14 cellular contexts compared by ENCODE assay signal in the genomic region with DNA sequence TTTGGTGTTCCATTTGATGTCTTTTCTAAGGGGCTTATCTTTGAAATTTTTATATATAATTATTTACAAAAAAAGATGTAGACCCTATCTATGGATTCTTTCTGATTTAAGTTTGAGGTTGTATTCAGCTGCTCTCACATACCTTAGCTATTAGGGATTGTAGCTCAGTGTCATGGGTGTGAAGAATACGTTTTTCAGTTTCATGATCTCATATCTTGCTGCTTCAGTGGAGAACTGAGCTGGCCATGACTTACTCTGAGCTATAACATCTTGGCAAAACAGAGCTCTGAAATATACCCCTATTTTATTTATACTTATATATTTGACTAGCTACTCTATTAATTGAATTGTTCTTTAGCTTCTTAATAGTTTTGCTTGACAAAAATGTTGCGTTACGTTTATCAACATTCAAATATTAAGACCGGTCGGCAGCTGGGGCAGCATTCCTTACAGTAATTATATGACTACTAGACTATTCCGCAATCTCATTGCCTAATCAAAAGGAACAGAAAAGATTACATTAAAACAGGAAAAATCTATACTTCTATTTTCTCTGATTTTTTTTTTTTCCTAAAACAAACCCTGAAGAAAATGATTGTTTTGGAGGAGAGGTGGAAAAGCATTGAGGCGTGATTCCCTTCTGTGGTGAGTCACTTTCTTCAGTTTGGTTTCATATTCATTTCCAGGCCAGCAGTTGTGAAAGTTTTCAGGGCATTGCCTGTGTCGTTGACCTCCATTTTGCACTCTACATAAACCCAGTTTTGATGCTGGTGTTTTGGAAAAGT. TPM values are rescaled to one million over a fixed set of nuclear protein-coding genes. Genes with fewer than 3 reads are reported as not detected.
DNase-seq lines count a peak whose midpoint lies in the region; ATAC-seq, FAIRE-seq and TF ChIP-seq lines count a peak whose summit lies in the region.
"Had no signal": no experiment of that assay in that cellular context is flagged by ENCODE, and none has a peak within 500 bp of the region (broad histone marks: within the 10 kb centered on the region; RNA-seq: fewer than 3 reads in every experiment).

No MANE protein-coding gene starts in this region.

- ATAC-seq in GM21447 (IDR thresholded peaks at IDR 0.05; ENCODE audit: unreplicated experiment) (no peak), natural killer cell (no peak)
- no peak for ATAC-seq in activated CD8-positive, alpha-beta T cell treated with anti-CD3 and anti-CD28 coated beads for 36 hours
- ATAC-seq: activated CD8-positive, alpha-beta memory T cell treated with anti-CD3 and anti-CD28 coated beads, Interleukin-2, amount 10 ng/mL, durations not matched to agents 7 days and 5 days had no signal

- H3K4me3 ChIP-seq in fibroblast of villous mesenchyme (ENCODE audit: low read depth, low read length): no peak overlapping the region
- H3K4me3 ChIP-seq: left ventricle myocardium inferior, ovary, tibial nerve had no signal

- no peak for TF ChIP-seq CTCF in fibroblast of villous mesenchyme (IDR thresholded peaks at IDR 0.05; ENCODE audit: insufficient read depth, low read depth, low read length)
- TF ChIP-seq CTCF in activated CD8-positive, alpha-beta T cell treated with anti-CD3 and anti-CD28 coated beads for 36 hours (IDR thresholded peaks at IDR 0.05): no peak
- no peak for TF ChIP-seq CTCF in natural killer cell (IDR thresholded peaks at IDR 0.05)

- H3K9me3 Mint-ChIP-seq in activated CD8-positive, alpha-beta T cell treated with anti-CD3 and anti-CD28 coated beads for 36 hours: no peaks in the 10 kb centered on the region
- H3K9me3 Mint-ChIP-seq in natural killer cell: no peaks in the 10 kb centered on the region

- CTCF ChIA-PET in activated CD8-positive, alpha-beta T cell treated with anti-CD3 and anti-CD28 coated beads for 36 hours (lab: Charles Lee): interaction anchor here (0.7 to 0.9 kb wide), 3 partner anchors 10 to 59 kb away, joined by 3 read pairs; no protein-coding TSS in a partner anchor

- H3K4me3 Mint-ChIP-seq in activated CD8-positive, alpha-beta T cell treated with anti-CD3 and anti-CD28 coated beads for 36 hours: no peak overlapping the region
- H3K4me3 Mint-ChIP-seq in natural killer cell: no peak overlapping the region
- H3K4me3 Mint-ChIP-seq: activated CD8-positive, alpha-beta memory T cell treated with anti-CD3 and anti-CD28 coated beads, Interleukin-2, amount 10 ng/mL, durations not matched to agents 7 days and 5 days had no signal

- peak; percentile 82 for FAIRE-seq in GM18507 (lab: Jason Lieb, UNC)

- intact Hi-C loops in activated CD8-positive, alpha-beta T cell treated with anti-CD3 and anti-CD28 coated beads for 36 hours (cut with micrococcal nuclease): no loop called here
- intact Hi-C loops in natural killer cell (cut with micrococcal nuclease): no loop called here

- POLR2A ChIA-PET in activated CD8-positive, alpha-beta T cell treated with anti-CD3 and anti-CD28 coated beads for 36 hours (lab: Charles Lee): no interaction called here

- in situ Hi-C loops in ACHN (cut with HindIII; ENCODE audit: low pct_ligation_motif_present, low pct_unique_long_range_greater_than_20kb, low sequenced_read_pairs): no loop called here

- DNase-seq in ACHN: peak; percentile 92
- peak; percentile 17 for DNase-seq in GM18507 (ENCODE audit: extremely low spot score, insufficient read length, low read depth)
- DNase-seq in RKO (ENCODE audit: low spot score): peak; percentile 2
- DNase-seq in fibroblast of villous mesenchyme (ENCODE audit: low read depth): peak; percentile 24
- DNase-seq in stimulated activated CD4-positive, alpha-beta T cell treated with anti-CD3 and anti-CD28 coated beads, Interleukin-4, amount 100 ng/mL, for 24 hours: no peak
- DNase-seq in activated CD8-positive, alpha-beta T cell treated with anti-CD3 and anti-CD28 coated beads for 36 hours: no peak
- DNase-seq in natural killer cell: no peak
- DNase-seq: activated CD8-positive, alpha-beta memory T cell treated with anti-CD3 and anti-CD28 coated beads, Interleukin-2, amount 10 ng/mL, durations not matched to agents 7 days and 5 days; anterior cingulate cortex; left ventricle myocardium inferior; NCI-H446 treated with DMSO at 0.1 percent for 48 hours had no signal

- H3K27me3 Mint-ChIP-seq in activated CD8-positive, alpha-beta T cell treated with anti-CD3 and anti-CD28 coated beads for 36 hours: peaks cover 19% of the 10 kb centered on the region
- peaks cover 24 to 47% of the 10 kb centered on the region in 2 donors for H3K27me3 Mint-ChIP-seq in natural killer cell (ENCODE audit: low read depth in 2 of 2)

- H3K27ac Mint-ChIP-seq in activated CD8-positive, alpha-beta T cell treated with anti-CD3 and anti-CD28 coated beads for 36 hours: no peak overlapping the region
- H3K27ac Mint-ChIP-seq in natural killer cell: no peak overlapping the region
- H3K27ac Mint-ChIP-seq: activated CD8-positive, alpha-beta memory T cell treated with anti-CD3 and anti-CD28 coated beads, Interleukin-2, amount 10 ng/mL, durations not matched to agents 7 days and 5 days had no signal

- H3K4me1 Mint-ChIP-seq in activated CD8-positive, alpha-beta T cell treated with anti-CD3 and anti-CD28 coated beads for 36 hours (ENCODE audit: low read depth): peaks cover 2% of the 10 kb centered on the region
- H3K4me1 Mint-ChIP-seq in natural killer cell: no peaks in the 10 kb centered on the region
- H3K4me1 Mint-ChIP-seq: activated CD8-positive, alpha-beta memory T cell treated with anti-CD3 and anti-CD28 coated beads, Interleukin-2, amount 10 ng/mL, durations not matched to agents 7 days and 5 days had no signal

- H3K36me3 Mint-ChIP-seq in activated CD8-positive, alpha-beta T cell treated with anti-CD3 and anti-CD28 coated beads for 36 hours (ENCODE audit: low read depth): no peaks in the 10 kb centered on the region
- H3K36me3 Mint-ChIP-seq in natural killer cell: no peaks in the 10 kb centered on the region
- H3K36me3 Mint-ChIP-seq: activated CD8-positive, alpha-beta memory T cell treated with anti-CD3 and anti-CD28 coated beads, Interleukin-2, amount 10 ng/mL, durations not matched to agents 7 days and 5 days had no signal

RNA-seq across cellular contexts. Expression of gene KRT24, which starts 24.1 kb away (rescaled TPM):
- total RNA-seq in fibroblast of villous mesenchyme: not detected in 2 replicates
- not detected for total RNA-seq in activated CD8-positive, alpha-beta T cell treated with anti-CD3 and anti-CD28 coated beads for 36 hours
- total RNA-seq in natural killer cell: not detected
- total RNA-seq: activated CD8-positive, alpha-beta memory T cell treated with anti-CD3 and anti-CD28 coated beads, Interleukin-2, amount 10 ng/mL, durations not matched to agents 7 days and 5 days; left ventricle myocardium inferior; ovary had no signal

RNA-seq across cellular contexts. Expression of gene KRT25, which starts 27.5 kb away (rescaled TPM):
- total RNA-seq in fibroblast of villous mesenchyme: not detected in 2 replicates
- not detected for total RNA-seq in activated CD8-positive, alpha-beta T cell treated with anti-CD3 and anti-CD28 coated beads for 36 hours
- not detected for total RNA-seq in natural killer cell
- total RNA-seq: activated CD8-positive, alpha-beta memory T cell treated with anti-CD3 and anti-CD28 coated beads, Interleukin-2, amount 10 ng/mL, durations not matched to agents 7 days and 5 days; left ventricle myocardium inferior; ovary had no signal

RNA-seq across cellular contexts. Expression of gene KRT26, which starts 44.4 kb away (rescaled TPM):
- not detected in 2 replicates for total RNA-seq in fibroblast of villous mesenchyme
- total RNA-seq in activated CD8-positive, alpha-beta T cell treated with anti-CD3 and anti-CD28 coated beads for 36 hours: not detected
- total RNA-seq in natural killer cell: not detected
- total RNA-seq: activated CD8-positive, alpha-beta memory T cell treated with anti-CD3 and anti-CD28 coated beads, Interleukin-2, amount 10 ng/mL, durations not matched to agents 7 days and 5 days; left ventricle myocardium inferior; ovary; tibial nerve had no signal

RNA-seq across cellular contexts. Expression of gene KRT27, which starts 54.7 kb away (rescaled TPM):
- total RNA-seq in fibroblast of villous mesenchyme (not detected in 2 replicates), natural killer cell (not detected)
- not detected for total RNA-seq in activated CD8-positive, alpha-beta T cell treated with anti-CD3 and anti-CD28 coated beads for 36 hours
- total RNA-seq: activated CD8-positive, alpha-beta memory T cell treated with anti-CD3 and anti-CD28 coated beads, Interleukin-2, amount 10 ng/mL, durations not matched to agents 7 days and 5 days; left ventricle myocardium inferior; ovary; tibial nerve had no signal

Comparison
In these comparisons a context has a peak if more than half of its experiments do, and no peak if none do; other contexts are left out.
1. DNase-seq: peak in ACHN (single experiment), GM18507 (single experiment), RKO (single experiment) and fibroblast of villous mesenchyme (single experiment); none in stimulated activated CD4-positive, alpha-beta T cell treated with anti-CD3 and anti-CD28 coated beads, Interleukin-4, amount 100 ng/mL, for 24 hours (single experiment), activated CD8-positive, alpha-beta T cell treated with anti-CD3 and anti-CD28 coated beads for 36 hours (single experiment) and natural killer cell (single experiment).